In genomic region chr2:159281002-159281401, GRCh38 we compare ENCODE assay signal across 31 cellular contexts. TPM values are rescaled to one million over a fixed set of nuclear protein-coding genes. Genes with fewer than 3 reads are reported as not detected.
"Had no signal": no experiment of that assay in that cellular context is flagged by ENCODE, and none has a peak within 500 bp of the region (broad histone marks: within the 10 kb centered on the region; RNA-seq: fewer than 3 reads in every experiment).

No MANE protein-coding gene starts in this region.

- ATAC-seq: activated CD4-positive, alpha-beta T cell treated with anti-CD3 and anti-CD28 coated beads for 36 hours; activated CD8-positive, alpha-beta memory T cell treated with anti-CD3 and anti-CD28 coated beads, Interleukin-2, amount 10 ng/mL, durations not matched to agents 7 days and 5 days; activated CD8-positive, alpha-beta T cell treated with anti-CD3 and anti-CD28 coated beads, Interleukin-2, amount 10 ng/mL, durations not matched to agents 7 days and 5 days; activated naive CD4-positive, alpha-beta T cell treated with anti-CD3 and anti-CD28 coated beads, Interleukin-2, amount 50 U/mL, for 72 hours; esophagus mucosa; T-helper 17 cell had no signal

- H3K9me3 ChIP-seq: ascending aorta, breast epithelium, colonic mucosa had no signal

- H3K4me3 ChIP-seq: ascending aorta, breast epithelium, cardiac muscle cell, colonic mucosa, dorsolateral prefrontal cortex had no signal

- DNase-seq: activated CD4-positive, alpha-beta memory T cell treated with anti-CD3 and anti-CD28 coated beads for 36 hours; activated CD4-positive, alpha-beta T cell treated with anti-CD3 and anti-CD28 coated beads for 36 hours; activated CD4-positive, alpha-beta T cell treated with anti-CD3 and anti-CD28 coated beads, Interleukin-2, amount 10 ng/mL, durations not matched to agents 24 days and 14 days; activated CD4-positive, CD25-positive, alpha-beta regulatory T cell; activated CD4-positive, CD25-positive, alpha-beta regulatory T cell treated with anti-CD3 and anti-CD28 coated beads, Interleukin-2, amount 50 U/mL, for 72 hours; activated CD8-positive, alpha-beta memory T cell treated with anti-CD3 and anti-CD28 coated beads, Interleukin-2, amount 10 ng/mL, durations not matched to agents 7 days and 5 days; activated CD8-positive, alpha-beta memory T cell treated with anti-CD3 and anti-CD28 coated beads, Interleukin-2, amount 50 U/mL, for 4 hours; activated CD8-positive, alpha-beta T cell treated with anti-CD3 and anti-CD28 coated beads, Interleukin-2, amount 10 ng/mL, durations not matched to agents 7 days and 5 days; activated gamma-delta T cell; activated naive CD4-positive, alpha-beta T cell; activated naive CD4-positive, alpha-beta T cell treated with anti-CD3 and anti-CD28 coated beads, Interleukin-2, amount 10 ng/mL, durations not matched to agents 7 days and 5 days; activated naive CD8-positive, alpha-beta T cell treated with anti-CD3 and anti-CD28 coated beads, Interleukin-2, amount 10 ng/mL, durations not matched to agents 7 days and 5 days; activated T-cell treated with anti-CD3 and anti-CD28 coated beads, Interleukin-2, amount 50 U/mL, for 1 hour; activated T-cell treated with anti-CD3 and anti-CD28 coated beads, Interleukin-2, amount 50 U/mL, for 48 hours; central memory CD4-positive, alpha-beta T cell; cerebellar nuclear complex; colonic mucosa; dorsolateral prefrontal cortex; effector memory CD4-positive, alpha-beta T cell; endodermal cell; foreskin fibroblast; head of caudate nucleus; T-helper 17 cell; T1000; WERI-Rb-1 had no signal

- H3K27me3 ChIP-seq: ascending aorta, breast epithelium, cardiac muscle cell, colonic mucosa, dorsolateral prefrontal cortex had no signal

- H3K36me3 ChIP-seq: colonic mucosa had no signal

- H3K27ac ChIP-seq: ascending aorta, breast epithelium, cardiac muscle cell, colonic mucosa, dorsolateral prefrontal cortex, WERI-Rb-1 had no signal

- FAIRE-seq: frontal cortex had no signal

- H3K4me1 ChIP-seq: breast epithelium, colonic mucosa had no signal

RNA-seq across cellular contexts. Expression of gene WDSUB1, which starts 5.5 kb away (rescaled TPM):
- total RNA-seq: ascending aorta had no signal
